Comparison of ENCODE assay signal across 17 cellular contexts in the genomic region with DNA sequence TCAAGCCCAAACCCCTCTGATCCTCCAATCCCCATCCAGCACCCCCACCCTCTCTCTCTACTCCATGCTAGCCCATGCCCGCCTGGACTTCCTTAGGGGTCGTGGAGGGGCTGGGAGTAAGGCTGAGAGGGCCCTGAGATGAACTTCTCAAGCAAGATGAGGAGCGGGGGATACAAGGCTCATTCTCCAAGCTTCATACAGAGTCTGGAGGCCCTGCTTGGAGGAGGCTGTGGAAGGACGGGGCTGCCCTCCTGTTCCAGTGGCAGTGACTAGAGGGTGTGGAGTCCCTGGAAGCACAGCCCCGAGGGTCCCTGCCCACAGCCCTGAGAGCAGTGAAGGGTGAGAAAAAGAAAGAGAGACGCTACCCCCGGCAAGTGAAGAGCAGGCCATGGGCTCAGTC. TPM values are rescaled to one million over a fixed set of nuclear protein-coding genes. Genes with fewer than 3 reads are reported as not detected.
DNase-seq lines count a peak whose midpoint lies in the region; ATAC-seq and TF ChIP-seq lines count a peak whose summit lies in the region.
"Had no signal": no experiment of that assay in that cellular context is flagged by ENCODE, and none has a peak within 500 bp of the region (broad histone marks: within the 10 kb centered on the region; RNA-seq: fewer than 3 reads in every experiment).

No MANE protein-coding gene starts in this region.

- peaks cover 17% of the 10 kb centered on the region for H3K4me1 ChIP-seq in HUES64 (ENCODE audit: insufficient read depth, low read length)
- H3K4me1 ChIP-seq in endodermal cell (ENCODE audit: control insufficient read depth, insufficient read depth, low read length), result peaks cover 10% of the 10 kb centered on the region
- H3K4me1 ChIP-seq in mucosa of descending colon (ENCODE audit: low read depth), result no peaks in the 10 kb centered on the region

- intact Hi-C loops in mucosa of descending colon (cut with DNase I, micrococcal nuclease), result no loop called here

- peaks cover 22% of the 10 kb centered on the region for H3K4me1 Mint-ChIP-seq in endodermal cell
- H3K4me1 Mint-ChIP-seq in stimulated activated effector memory CD8-positive, alpha-beta T cell treated with anti-CD3 and anti-CD28 coated beads, Interleukin-12 subunit alpha, Interleukin-12 subunit beta, amount 100 ng/mL, for 72 hours, result peaks cover 24% of the 10 kb centered on the region

- DNase-seq in endodermal cell (no peak), mucosa of descending colon (peak in 2 of 3 donors; percentile 12 to 27)
- no peak for DNase-seq in stimulated activated effector memory CD8-positive, alpha-beta T cell treated with anti-CD3 and anti-CD28 coated beads, Interleukin-12 subunit alpha, Interleukin-12 subunit beta, amount 100 ng/mL, for 72 hours (ENCODE audit: low spot score in 2 of 2)
- DNase-seq in stimulated activated CD4-positive, alpha-beta T cell treated with anti-CD3 and anti-CD28 coated beads, Interleukin-12 subunit alpha, Interleukin-12 subunit beta, amount 100 ng/mL, for 4 hours, result no peak
- DNase-seq in activated CD8-positive, alpha-beta memory T cell treated with anti-CD3 and anti-CD28 coated beads for 24 hours, result no peak
- DNase-seq: ACHN; NCI-H1092 treated with DMSO at 0.1 percent for 48 hours; NCI-H510A; NCI-H748 treated with DMSO at 0.1 percent for 48 hours; NK-92 treated with Interleukin-12 subunit alpha and Interleukin-12 subunit beta, amount 100 ng/mL, for 24 hours; Right ventricle myocardium superior had no signal

- peak overlapping the region; percentile 15; the same call in 1 of the 2 replicates for H3K27ac ChIP-seq in HUES64 (ENCODE audit: low read depth, low read length)
- no peak overlapping the region for H3K27ac ChIP-seq in endodermal cell (ENCODE audit: low read depth, low read length)
- H3K27ac ChIP-seq: SK-N-MC had no signal

- H3K27ac Mint-ChIP-seq in endodermal cell, result peak overlapping the region; percentile 19
- H3K27ac Mint-ChIP-seq in stimulated activated effector memory CD8-positive, alpha-beta T cell treated with anti-CD3 and anti-CD28 coated beads, Interleukin-12 subunit alpha, Interleukin-12 subunit beta, amount 100 ng/mL, for 72 hours, result peak overlapping the region; percentile 35

- H3K4me3 Mint-ChIP-seq in endodermal cell, result no peak overlapping the region
- no peak overlapping the region for H3K4me3 Mint-ChIP-seq in stimulated activated effector memory CD8-positive, alpha-beta T cell treated with anti-CD3 and anti-CD28 coated beads, Interleukin-12 subunit alpha, Interleukin-12 subunit beta, amount 100 ng/mL, for 72 hours

- H3K9me3 ChIP-seq in HUES64 (ENCODE audit: insufficient read depth, low read depth, low read length) (no peaks in the 10 kb centered on the region), endodermal cell (ENCODE audit: control insufficient read depth, low read length) (no peaks in the 10 kb centered on the region), mucosa of descending colon (no peaks in the 10 kb centered on the region)

- H3K27me3 Mint-ChIP-seq in endodermal cell (ENCODE audit: insufficient read depth), result no peaks in the 10 kb centered on the region

- no peaks in the 10 kb centered on the region for H3K9me3 Mint-ChIP-seq in endodermal cell
- no peaks in the 10 kb centered on the region for H3K9me3 Mint-ChIP-seq in stimulated activated effector memory CD8-positive, alpha-beta T cell treated with anti-CD3 and anti-CD28 coated beads, Interleukin-12 subunit alpha, Interleukin-12 subunit beta, amount 100 ng/mL, for 72 hours

- peaks cover 16% of the 10 kb centered on the region for H3K36me3 Mint-ChIP-seq in endodermal cell (ENCODE audit: low read depth)
- H3K36me3 Mint-ChIP-seq in stimulated activated effector memory CD8-positive, alpha-beta T cell treated with anti-CD3 and anti-CD28 coated beads, Interleukin-12 subunit alpha, Interleukin-12 subunit beta, amount 100 ng/mL, for 72 hours, result peaks cover 6% of the 10 kb centered on the region

- H3K9ac ChIP-seq in HUES64 (ENCODE audit: low read depth, low read length) (peak overlapping the region; percentile 39; the same call in 1 of the 2 replicates), endodermal cell (ENCODE audit: extremely low read depth, low read length, poor library complexity, severe bottlenecking) (no peak overlapping the region)

- H3K4me3 ChIP-seq in HUES64 (ENCODE audit: low read length), result no peak overlapping the region
- no peak overlapping the region for H3K4me3 ChIP-seq in endodermal cell (ENCODE audit: low read length)
- H3K4me3 ChIP-seq in mucosa of descending colon, result no peak overlapping the region
- H3K4me3 ChIP-seq: K562, SK-N-MC had no signal

- no peak for TF ChIP-seq CTCF in endodermal cell (conservative IDR thresholded peaks at IDR 0.05)
- TF ChIP-seq CTCF in mucosa of descending colon (IDR thresholded peaks at IDR 0.05), result no peak

- H3K36me3 ChIP-seq in HUES64 (ENCODE audit: insufficient read depth, low read length), result no peaks in the 10 kb centered on the region
- no peaks in the 10 kb centered on the region for H3K36me3 ChIP-seq in endodermal cell (ENCODE audit: control insufficient read depth, insufficient read depth, low read length)
- no peaks in the 10 kb centered on the region for H3K36me3 ChIP-seq in mucosa of descending colon (ENCODE audit: low read depth)

- 48% methylated on average over 7 of the region's 7 CpGs for WGBS in HUES64
- WGBS in endodermal cell (ENCODE audit: insufficient coverage in 1 of 2, insufficient read length in 1 of 2), 2 experiments, result 73 to 78% methylated on average over 4 to 7 of the region's 7 CpGs

- ATAC-seq in mucosa of descending colon, result no peak
- ATAC-seq in stimulated activated effector memory CD8-positive, alpha-beta T cell treated with anti-CD3 and anti-CD28 coated beads, Interleukin-12 subunit alpha, Interleukin-12 subunit beta, amount 100 ng/mL, for 72 hours, result no peak
- ATAC-seq in HG03354 (IDR thresholded peaks at IDR 0.05; ENCODE audit: poor library complexity, severe bottlenecking, unreplicated experiment), result no peak
- ATAC-seq: HCT116, K562 had no signal

- H3K27me3 ChIP-seq in HUES64 (ENCODE audit: insufficient read depth, low read length) (no peaks in the 10 kb centered on the region), endodermal cell (ENCODE audit: control insufficient read depth, insufficient read depth, low read length, poor library complexity, severe bottlenecking) (no peaks in the 10 kb centered on the region)

RNA-seq across cellular contexts. Expression of a gene that starts 45.6 kb away (rescaled TPM):
- polyA plus RNA-seq in HUES64 (2013, experiment 1 of 2), result 1.7 TPM
- polyA plus RNA-seq in HUES64 (2013, experiment 2 of 2), result 1.9 TPM
- total RNA-seq in endodermal cell, result 1 to 10 TPM in 1 of 2 donors, under 1 TPM in 1; 0.35 to 1.1 TPM
- 0.25 TPM for polyA plus RNA-seq in endodermal cell (2013, experiment 1 of 2)
- polyA plus RNA-seq in endodermal cell (2013, experiment 2 of 2), result 0.17 TPM
- total RNA-seq in mucosa of descending colon, result 1 to 10 TPM in 2 of 3 donors, under 1 TPM in 1; 0.96 to 3.6 (median 1.6) TPM
- total RNA-seq: OCI-LY7, Right ventricle myocardium superior had no signal

Comparison
In these comparisons a context has a peak if more than half of its experiments do, and no peak if none do; other contexts are left out.
1. DNase-seq: peak in mucosa of descending colon (2 of 3); none in endodermal cell (single experiment), stimulated activated effector memory CD8-positive, alpha-beta T cell treated with anti-CD3 and anti-CD28 coated beads, Interleukin-12 subunit alpha, Interleukin-12 subunit beta, amount 100 ng/mL, for 72 hours (0 of 2), stimulated activated CD4-positive, alpha-beta T cell treated with anti-CD3 and anti-CD28 coated beads, Interleukin-12 subunit alpha, Interleukin-12 subunit beta, amount 100 ng/mL, for 4 hours (single experiment) and activated CD8-positive, alpha-beta memory T cell treated with anti-CD3 and anti-CD28 coated beads for 24 hours (single experiment).